In the genomic region with DNA sequence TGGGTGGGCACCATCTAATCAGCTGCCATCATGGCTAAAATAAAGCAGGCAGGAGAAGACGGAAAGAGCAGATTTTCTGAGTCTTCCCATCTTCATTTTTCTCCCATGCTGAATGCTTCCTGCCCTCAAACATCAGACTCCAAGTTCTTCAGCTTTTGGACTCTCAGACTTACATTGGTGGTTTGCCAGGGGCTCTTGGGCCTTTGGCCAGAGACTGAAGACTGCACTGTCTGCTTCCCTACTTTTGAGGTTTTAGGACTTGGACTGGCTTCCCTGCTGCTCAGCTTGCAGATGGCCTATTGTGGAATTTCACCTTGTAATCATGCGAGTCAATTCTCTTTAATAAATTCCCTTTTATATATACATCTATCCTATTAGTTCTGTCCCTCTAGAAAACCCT, we compare ENCODE assay signal across 22 cellular contexts. TPM values are rescaled to one million over a fixed set of nuclear protein-coding genes. Genes with fewer than 3 reads are reported as not detected.
A peak's percentile ranks its signal among the peaks of the same experiment; 100 is the strongest.
DNase-seq lines count a peak whose midpoint lies in the region; ATAC-seq and TF ChIP-seq lines count a peak whose summit lies in the region.
"Had no signal": no experiment of that assay in that cellular context is flagged by ENCODE, and none has a peak within 500 bp of the region (broad histone marks: within the 10 kb centered on the region; RNA-seq: fewer than 3 reads in every experiment).

No MANE protein-coding gene starts in this region.

- TF ChIP-seq POLR2A in right lobe of liver (IDR thresholded peaks at IDR 0.05) (no peak), upper lobe of left lung (IDR thresholded peaks at IDR 0.05) (no peak)

- H3K27me3 ChIP-seq in heart right ventricle (no peaks in the 10 kb centered on the region), left ventricle myocardium inferior (ENCODE audit: low read depth) (no peaks in the 10 kb centered on the region), right lobe of liver (no peaks in the 10 kb centered on the region), upper lobe of left lung (no peaks in the 10 kb centered on the region)
- H3K27me3 ChIP-seq: Peyer's patch had no signal

- peak; percentile 39 to 59 for DNase-seq in heart right ventricle
- no peak for DNase-seq in Right ventricle myocardium inferior (ENCODE audit: missing footprints)
- peak; percentile 41 for DNase-seq in left ventricle myocardium inferior
- no peak for DNase-seq in right lobe of liver
- DNase-seq in KG1 (lab: John Stamatoyannopoulos, UW), result no peak
- DNase-seq in upper lobe of left lung, result no peak
- no peak for DNase-seq in inferior parietal cortex (ENCODE audit: extremely low spot score)
- DNase-seq: AML-193, EL, H7, MM.1S, NCI-H1048, NCI-H1417 treated with DMSO at 0.1 percent for 48 hours, NCI-H187, NCI-H446, NCI-H526, Peyer's patch had no signal

- H3K4me1 Mint-ChIP-seq in nephron, result peaks cover 71% of the 10 kb centered on the region

- no peaks in the 10 kb centered on the region for H3K36me3 ChIP-seq in heart right ventricle
- no peaks in the 10 kb centered on the region for H3K36me3 ChIP-seq in left ventricle myocardium inferior
- no peaks in the 10 kb centered on the region for H3K36me3 ChIP-seq in right lobe of liver
- no peaks in the 10 kb centered on the region for H3K36me3 ChIP-seq in upper lobe of left lung
- H3K36me3 ChIP-seq: Peyer's patch had no signal

- no peak for TF ChIP-seq EP300 in upper lobe of left lung (IDR thresholded peaks at IDR 0.05)

- intact Hi-C loops in heart right ventricle (cut with DNase I), result no loop called here
- intact Hi-C loops in Right ventricle myocardium inferior (cut with DNase I), result no loop called here
- intact Hi-C loops in left ventricle myocardium inferior (cut with micrococcal nuclease), result no loop called here
- intact Hi-C loops in right lobe of liver (cut with DNase I), result no loop called here

- H3K27me3 Mint-ChIP-seq in nephron (ENCODE audit: low read depth), result peaks cover 13% of the 10 kb centered on the region

- H3K4me1 ChIP-seq in heart right ventricle (peaks cover 0 to 18% (median 0%) of the 10 kb centered on the region in 9 donors), left ventricle myocardium inferior (peaks cover 8% of the 10 kb centered on the region), right lobe of liver (no peaks in the 10 kb centered on the region), upper lobe of left lung (no peaks in the 10 kb centered on the region)
- H3K4me1 ChIP-seq: Peyer's patch had no signal

- ATAC-seq in heart right ventricle, result no peak
- no peak for ATAC-seq in Right ventricle myocardium inferior
- ATAC-seq in right lobe of liver, result no peak
- ATAC-seq in upper lobe of left lung (ENCODE audit: low FRiP score in 2 of 2), result no peak

- peak overlapping the region in 1 of 10 donors; percentile 10 for H3K27ac ChIP-seq in heart right ventricle
- H3K27ac ChIP-seq in left ventricle myocardium inferior (replicated peaks), result no peak overlapping the region
- no peak overlapping the region for H3K27ac ChIP-seq in right lobe of liver
- H3K27ac ChIP-seq in upper lobe of left lung, result no peak overlapping the region
- H3K27ac ChIP-seq: Peyer's patch had no signal

- H3K4me3 Mint-ChIP-seq in nephron, result no peak overlapping the region

- no peaks in the 10 kb centered on the region for H3K36me3 Mint-ChIP-seq in nephron (ENCODE audit: low read depth)

- peaks cover 0 to 13% (median 4%) of the 10 kb centered on the region in 11 donors for H3K9me3 ChIP-seq in heart right ventricle
- H3K9me3 ChIP-seq in left ventricle myocardium inferior (replicated peaks), result peaks cover 13% of the 10 kb centered on the region
- H3K9me3 ChIP-seq in right lobe of liver, result no peaks in the 10 kb centered on the region
- peaks cover 0 to 7% (median under 1%) of the 10 kb centered on the region in 4 donors for H3K9me3 ChIP-seq in upper lobe of left lung
- H3K9me3 ChIP-seq: Peyer's patch had no signal

- 69 to 72% methylated on average over 2 of the region's 2 CpGs for WGBS in heart right ventricle, 2 donors
- WGBS in right lobe of liver (ENCODE audit: insufficient coverage, low coverage, low lambda C conversion rate, missing lambda C conversion rate), result 42% methylated on average over 2 of the region's 2 CpGs
- 66 to 82% methylated on average over 2 of the region's 2 CpGs for WGBS in upper lobe of left lung, 2 donors

- TF ChIP-seq CTCF in heart right ventricle (IDR thresholded peaks at IDR 0.05) (no peak), left ventricle myocardium inferior (IDR thresholded peaks at IDR 0.05; ENCODE audit: borderline replicate concordance) (no peak), nephron (IDR thresholded peaks at IDR 0.05; ENCODE audit: unreplicated experiment in 3 of 3) (no peak), right lobe of liver (IDR thresholded peaks at IDR 0.05) (no peak), upper lobe of left lung (IDR thresholded peaks at IDR 0.05) (no peak)

- H3K9me3 Mint-ChIP-seq in nephron, result no peaks in the 10 kb centered on the region

- no peak overlapping the region for H3K4me3 ChIP-seq in heart right ventricle
- H3K4me3 ChIP-seq in left ventricle myocardium inferior, result no peak overlapping the region
- no peak overlapping the region for H3K4me3 ChIP-seq in right lobe of liver
- H3K4me3 ChIP-seq in upper lobe of left lung, result no peak overlapping the region
- H3K4me3 ChIP-seq: Peyer's patch had no signal

- H3K27ac Mint-ChIP-seq in nephron, result peak overlapping the region in 2 of 3 experiments; percentile 81 to 93

RNA-seq across cellular contexts. Expression of a gene that starts 36.6 kb away (rescaled TPM):
- total RNA-seq in heart right ventricle (10 to 100 TPM in 2 of 10 donors, 1 to 10 TPM in 7, under 1 TPM in 1; 0.90 to 12.9 (median 6.6) TPM), Right ventricle myocardium inferior (4.6 TPM), left ventricle myocardium inferior (6.4 TPM), right lobe of liver (under 1 TPM in 3 of 6 experiments, not detected in 3; 0.06 to 0.37 (median 0.20) TPM), upper lobe of left lung (under 1 TPM in 2 of 6 donors, not detected in 4; 0.13 to 0.89 TPM)
- 1 to 10 TPM in 1 of 2 donors, under 1 TPM in 1; 0.70 to 8.0 TPM for polyA plus RNA-seq in heart right ventricle
- total RNA-seq: A172, H7, LHCN-M2, OCI-LY7 had no signal
- polyA plus RNA-seq: AG04450 had no signal

Comparison
In these comparisons a context has a peak if more than half of its experiments do, and no peak if none do; other contexts are left out.
1. DNase-seq: peak in heart right ventricle (2 of 2) and left ventricle myocardium inferior (single experiment); none in Right ventricle myocardium inferior (single experiment), right lobe of liver (0 of 3), KG1 (single experiment), upper lobe of left lung (0 of 2) and inferior parietal cortex (single experiment).